Comparison of ENCODE assay signal across 9 cellular contexts in the genomic region with DNA sequence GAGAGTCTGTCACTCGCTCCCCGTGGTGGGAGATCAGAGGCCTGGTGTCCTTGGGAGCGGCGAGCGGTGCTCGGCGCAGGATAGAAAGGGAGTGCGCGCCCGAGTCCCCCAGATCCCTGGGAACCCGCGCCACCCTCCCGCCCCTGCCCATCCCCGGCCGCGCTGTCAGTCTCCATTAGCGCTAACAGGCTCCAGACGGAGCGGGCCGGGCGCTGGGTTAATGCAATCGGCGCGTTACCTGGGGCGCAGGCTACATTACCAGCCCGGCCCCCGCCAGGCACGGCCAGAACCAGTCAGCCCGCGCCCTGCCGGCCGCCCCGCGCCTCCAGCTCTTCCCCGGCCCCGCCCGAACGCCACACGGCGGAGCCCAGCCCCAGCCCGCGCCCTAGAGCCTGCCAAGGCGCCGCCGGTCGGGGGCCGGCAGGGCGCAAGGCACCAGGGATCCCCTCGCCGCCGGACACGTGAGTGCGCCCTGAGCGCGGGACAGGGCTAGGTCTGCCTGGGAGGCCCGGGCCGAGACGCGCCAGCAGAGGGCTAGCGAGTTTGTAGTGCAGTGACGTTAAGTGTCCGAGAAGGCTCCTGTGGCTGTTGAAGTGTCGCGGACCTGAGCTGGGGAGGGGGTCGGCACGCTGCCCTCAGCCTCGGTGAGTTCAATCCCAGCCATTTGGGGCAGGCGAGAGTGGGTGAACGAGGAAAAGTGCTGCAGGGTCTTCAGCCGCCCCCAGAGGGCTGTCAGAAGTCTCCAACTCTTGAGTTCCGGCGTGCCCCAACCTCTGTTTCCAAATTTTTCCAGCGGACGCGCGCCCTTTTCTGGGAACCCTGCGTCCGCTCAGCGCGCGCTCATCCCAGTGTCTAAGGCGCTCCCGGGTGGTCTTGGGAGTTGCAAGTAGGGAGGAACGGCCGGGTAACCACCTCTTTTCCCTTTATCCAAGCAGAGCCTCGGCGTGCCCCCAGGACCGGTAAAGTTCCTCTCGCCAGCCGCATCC. TPM values are rescaled to one million over a fixed set of nuclear protein-coding genes. Genes with fewer than 3 reads are reported as not detected.
DNase-seq lines count a peak whose midpoint lies in the region; ATAC-seq, FAIRE-seq and TF ChIP-seq lines count a peak whose summit lies in the region.
"Had no signal": no experiment of that assay in that cellular context is flagged by ENCODE, and none has a peak within 500 bp of the region (broad histone marks: within the 10 kb centered on the region; RNA-seq: fewer than 3 reads in every experiment).

Gene SLC6A2 (plus strand): TSS at position 280 of the 986 bp plus-strand sequence. CDS start 707 bp downstream, outside the sequence.

- H3K27ac ChIP-seq in CD8-positive, alpha-beta T cell (ENCODE audit: low read depth, low read length) = no peak within 1 kb of the TSS

- 1 to 2% methylated on average over 39 to 52 of the region's 90 CpGs for WGBS in lower leg skin, 2 donors

- CTCF ChIA-PET in CD8-positive, alpha-beta T cell (lab: Charles Lee) = no interaction called here

- TF ChIP-seq POLR2A in lower leg skin (IDR thresholded peaks at IDR 0.05) = no peak

- H3K27ac Mint-ChIP-seq in CD8-positive, alpha-beta T cell = no peak within 1 kb of the TSS

- DNase-seq in activated CD8-positive, alpha-beta memory T cell treated with anti-CD3 and anti-CD28 coated beads for 24 hours = peak; percentile 37
- DNase-seq in activated CD8-positive, alpha-beta memory T cell treated with anti-CD3 and anti-CD28 coated beads, Interleukin-2, amount 50 U/mL, for 48 hours = no peak
- DNase-seq in lower leg skin (ENCODE audit: low spot score in 2 of 2) (peak in 1 of 2 donors; percentile 86), urothelium cell line (ENCODE audit: low spot score) (peak; percentile 44), SIG-M5 (lab: John Stamatoyannopoulos, UW) (no peak), hepatic stellate cell (ENCODE audit: low spot score) (no peak)
- no peak for DNase-seq in CD8-positive, alpha-beta T cell
- DNase-seq: stimulated activated CD8-positive, alpha-beta memory T cell treated with anti-CD3 and anti-CD28 coated beads, Interleukin-4, amount 100 ng/mL, for 48 hours had no signal

- intact Hi-C loops in lower leg skin (cut with DNase I; ENCODE audit: low total_unique reads) = no loop called here
- intact Hi-C loops in CD8-positive, alpha-beta T cell (cut with DNase I, micrococcal nuclease) = no loop called here

- H3K4me3 ChIP-seq in lower leg skin (ENCODE audit: low read depth, poor library complexity, severe bottlenecking) = peak within 1 kb of the TSS; percentile 8
- H3K4me3 ChIP-seq in CD8-positive, alpha-beta T cell (ENCODE audit: low read depth, low read length) = no peak within 1 kb of the TSS

- TF ChIP-seq CTCF in lower leg skin (IDR thresholded peaks at IDR 0.05) = no peak
- no peak for TF ChIP-seq CTCF in CD8-positive, alpha-beta T cell (IDR thresholded peaks at IDR 0.05)

- no peaks in the 10 kb centered on the region for H3K4me1 ChIP-seq in CD8-positive, alpha-beta T cell (ENCODE audit: insufficient read depth, low read length)

- ATAC-seq in esophagus mucosa = peak; percentile 64
- ATAC-seq in CD8-positive, alpha-beta T cell = no peak

- peaks cover 16% of the 10 kb centered on the region for H3K27me3 Mint-ChIP-seq in CD8-positive, alpha-beta T cell (ENCODE audit: low read depth)

- no peak for FAIRE-seq in urothelium cell line (lab: Jason Lieb, UNC)

- H3K4me3 Mint-ChIP-seq in CD8-positive, alpha-beta T cell = no peak within 1 kb of the TSS

- H3K27me3 ChIP-seq in CD8-positive, alpha-beta T cell (ENCODE audit: insufficient read depth, low read length) = no peaks in the 10 kb centered on the region

- POLR2A ChIA-PET in CD8-positive, alpha-beta T cell (lab: Charles Lee) = no interaction called here

- H3K36me3 Mint-ChIP-seq in CD8-positive, alpha-beta T cell = no peaks in the 10 kb centered on the region

- no peaks in the 10 kb centered on the region for H3K9me3 ChIP-seq in CD8-positive, alpha-beta T cell (ENCODE audit: low read length)

- no peaks in the 10 kb centered on the region for H3K36me3 ChIP-seq in CD8-positive, alpha-beta T cell (ENCODE audit: insufficient read depth, low read length)

- no peaks in the 10 kb centered on the region for H3K4me1 Mint-ChIP-seq in CD8-positive, alpha-beta T cell (ENCODE audit: low read depth)

- H3K9me3 Mint-ChIP-seq in CD8-positive, alpha-beta T cell = no peaks in the 10 kb centered on the region

RNA-seq across cellular contexts. Expression of gene SLC6A2, which starts in this region (rescaled TPM):
- total RNA-seq in esophagus mucosa (not detected), lower leg skin (10 to 100 TPM in 2 of 4 donors, 1 to 10 TPM in 2; 2.3 to 26.1 (median 8.7) TPM)
- not detected for total RNA-seq in CD8-positive, alpha-beta T cell

Comparison
In these comparisons a context has a peak if more than half of its experiments do, and no peak if none do; other contexts are left out.
1. DNase-seq: peak in activated CD8-positive, alpha-beta memory T cell treated with anti-CD3 and anti-CD28 coated beads for 24 hours (single experiment) and urothelium cell line (single experiment); none in activated CD8-positive, alpha-beta memory T cell treated with anti-CD3 and anti-CD28 coated beads, Interleukin-2, amount 50 U/mL, for 48 hours (single experiment), SIG-M5 (single experiment), CD8-positive, alpha-beta T cell (0 of 7) and hepatic stellate cell (single experiment).
2. Peak in ATAC-seq in esophagus mucosa; RNA of the gene not detected or under 1 TPM.